Comparison of ENCODE assay signal across 8 cellular contexts in genomic region chr11:94400839-94401772, GRCh38. TPM values are rescaled to one million over a fixed set of nuclear protein-coding genes. Genes with fewer than 3 reads are reported as not detected.
A peak's percentile ranks its signal among the peaks of the same experiment; 100 is the strongest.
DNase-seq lines count a peak whose midpoint lies in the region; ATAC-seq and TF ChIP-seq lines count a peak whose summit lies in the region.
"Had no signal": no experiment of that assay in that cellular context is flagged by ENCODE, and none has a peak within 500 bp of the region (broad histone marks: within the 10 kb centered on the region; RNA-seq: fewer than 3 reads in every experiment).

TSS of gene GPR83 (minus strand) at chr11:94401419. CDS start at chr11:94401247, 172 bp downstream.

- H3K4me1 ChIP-seq in iPS DF 6.9 (ENCODE audit: control insufficient read depth, insufficient read depth, low read length), result peaks cover 1% of the 10 kb centered on the region; the same call in 1 of the 2 replicates

- peaks cover 6% of the 10 kb centered on the region; the same call in 1 of the 2 replicates for H3K9me3 Mint-ChIP-seq in HFFc6
- H3K9me3 Mint-ChIP-seq in activated CD8-positive, alpha-beta T cell treated with anti-CD3 and anti-CD28 coated beads for 36 hours, result peaks cover 16% of the 10 kb centered on the region

- H3K27ac ChIP-seq in iPS DF 6.9 (ENCODE audit: low read length) (no peak within 1 kb of the TSS), skin epidermis (no peak within 1 kb of the TSS)

- intact Hi-C loops in activated CD8-positive, alpha-beta T cell treated with anti-CD3 and anti-CD28 coated beads for 36 hours (cut with micrococcal nuclease), result no loop called here

- peaks cover 18% of the 10 kb centered on the region for H3K27me3 ChIP-seq in iPS DF 6.9 (ENCODE audit: control insufficient read depth, insufficient read depth, low read length)

- H3K4me3 ChIP-seq in iPS DF 6.9 (ENCODE audit: low read length) (peak within 1 kb of the TSS; percentile 39; the same call in 1 of the 2 replicates), skin epidermis (peak within 1 kb of the TSS in 6 of 7 experiments; percentile 6 to 34 (median 16))

- no CpG with 5 or more reads among the region's 73 CpGs for WGBS in iPS DF 6.9 (ENCODE audit: insufficient coverage, insufficient read length)

- DNase-seq in HFFc6 (no peak), iPS DF 6.9 (ENCODE audit: low read depth, low spot score) (no peak), COLO829 (ENCODE audit: low spot score) (no peak), ureter (ENCODE audit: low spot score) (no peak), NCI-H2081 treated with DMSO at 0.1 percent for 48 hours (lab: John Stamatoyannopoulos, UW) (no peak)
- DNase-seq in activated CD8-positive, alpha-beta T cell treated with anti-CD3 and anti-CD28 coated beads for 36 hours, result peak; percentile 2
- DNase-seq: activated gamma-delta T cell treated with Interleukin-2 at 50 U/mL for 16 hours had no signal

- ATAC-seq in activated CD8-positive, alpha-beta T cell treated with anti-CD3 and anti-CD28 coated beads for 36 hours, result peak; percentile 24

- CTCF ChIA-PET in activated CD8-positive, alpha-beta T cell treated with anti-CD3 and anti-CD28 coated beads for 36 hours (lab: Charles Lee), result no interaction called here

- no peaks in the 10 kb centered on the region for H3K9me3 ChIP-seq in iPS DF 6.9 (ENCODE audit: control insufficient read depth, insufficient read depth, low read length)

- peak within 1 kb of the TSS; percentile 72; the same call in 1 of the 2 replicates for H3K4me3 Mint-ChIP-seq in HFFc6
- no peak within 1 kb of the TSS for H3K4me3 Mint-ChIP-seq in activated CD8-positive, alpha-beta T cell treated with anti-CD3 and anti-CD28 coated beads for 36 hours

- H3K4me1 Mint-ChIP-seq in HFFc6 (ENCODE audit: low read depth), result peaks cover 16% of the 10 kb centered on the region
- peaks cover 6% of the 10 kb centered on the region for H3K4me1 Mint-ChIP-seq in activated CD8-positive, alpha-beta T cell treated with anti-CD3 and anti-CD28 coated beads for 36 hours (ENCODE audit: low read depth)

- H3K36me3 ChIP-seq in iPS DF 6.9 (ENCODE audit: control insufficient read depth, insufficient read depth, low read length), result no peaks in the 10 kb centered on the region

- peaks cover 32% of the 10 kb centered on the region for H3K27me3 Mint-ChIP-seq in HFFc6 (ENCODE audit: insufficient read depth)
- H3K27me3 Mint-ChIP-seq in activated CD8-positive, alpha-beta T cell treated with anti-CD3 and anti-CD28 coated beads for 36 hours, result peaks cover 46% of the 10 kb centered on the region

- POLR2A ChIA-PET in activated CD8-positive, alpha-beta T cell treated with anti-CD3 and anti-CD28 coated beads for 36 hours (lab: Charles Lee), result no interaction called here

- no peak for TF ChIP-seq CTCF in HFFc6 (IDR thresholded peaks at IDR 0.05)
- no peak for TF ChIP-seq CTCF in activated CD8-positive, alpha-beta T cell treated with anti-CD3 and anti-CD28 coated beads for 36 hours (IDR thresholded peaks at IDR 0.05)

- peaks cover 6% of the 10 kb centered on the region; the same call in 1 of the 2 replicates for H3K36me3 Mint-ChIP-seq in HFFc6 (ENCODE audit: low read depth)
- H3K36me3 Mint-ChIP-seq in activated CD8-positive, alpha-beta T cell treated with anti-CD3 and anti-CD28 coated beads for 36 hours (ENCODE audit: low read depth), result peaks cover 9% of the 10 kb centered on the region

- H3K27ac Mint-ChIP-seq in HFFc6, result no peak within 1 kb of the TSS
- H3K27ac Mint-ChIP-seq in activated CD8-positive, alpha-beta T cell treated with anti-CD3 and anti-CD28 coated beads for 36 hours, result no peak within 1 kb of the TSS

RNA-seq across cellular contexts. Expression of gene GPR83, which starts in this region (rescaled TPM):
- total RNA-seq in HFFc6 (2021; fragmentation: NEBNext Ultra II Directional; extraction: Animal tissue kit (Norgen Biotek cat#: 25700)), result not detected
- under 1 TPM; 0.07 to 0.11 TPM for total RNA-seq in activated CD8-positive, alpha-beta T cell treated with anti-CD3 and anti-CD28 coated beads for 36 hours
- not detected for total RNA-seq in ureter

Comparison
In these comparisons a context has a peak if more than half of its experiments do, and no peak if none do; other contexts are left out.
1. Peak in DNase-seq and ATAC-seq in activated CD8-positive, alpha-beta T cell treated with anti-CD3 and anti-CD28 coated beads for 36 hours; RNA of the gene not detected or under 1 TPM.